ENCODE assay signal across 1 cellular context in the genomic region with DNA sequence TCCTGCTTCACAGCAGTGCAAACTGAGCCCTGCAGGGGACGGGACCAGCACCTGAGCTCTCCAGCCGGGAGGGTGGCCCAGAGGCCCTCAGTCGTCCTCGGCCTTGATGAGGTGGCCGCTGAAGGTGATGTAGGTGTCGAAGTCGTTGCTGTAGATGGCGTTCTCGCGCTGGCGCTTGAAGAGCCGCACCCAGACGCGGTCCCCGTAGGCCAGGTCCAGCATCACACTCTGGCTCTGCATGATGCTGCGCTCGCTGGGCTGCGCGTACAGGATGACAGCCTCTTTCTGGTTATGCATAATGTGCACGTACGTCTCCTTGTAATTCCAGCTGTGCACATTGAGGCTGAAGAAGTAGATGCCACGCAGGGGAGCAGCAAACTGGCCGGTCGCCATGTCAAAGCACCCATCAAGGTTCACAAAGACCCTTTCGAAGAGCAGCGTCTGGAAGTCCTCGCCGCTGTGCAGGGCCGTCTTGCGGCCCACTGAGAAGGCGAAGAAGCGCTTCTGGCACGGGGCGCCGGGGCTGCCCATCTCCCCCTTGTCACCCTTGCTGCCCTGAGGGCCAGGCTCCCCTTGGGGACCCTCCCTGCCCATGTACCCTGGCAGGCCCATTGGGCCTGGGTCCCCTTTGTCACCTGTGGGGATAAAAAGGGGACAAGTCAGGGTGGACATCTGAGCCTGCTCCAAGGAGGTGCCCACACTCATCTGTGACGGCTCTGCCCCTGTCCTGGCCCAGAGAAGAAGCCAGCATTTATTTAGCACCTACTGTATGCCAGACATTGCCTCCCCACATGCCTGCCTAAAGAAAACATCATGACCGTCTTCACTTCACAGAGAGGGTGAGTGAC.
TF ChIP-seq lines count a peak whose summit lies in the region.

No MANE protein-coding gene starts in this region.

TF ChIP-seq in WTC11, 78 proteins besides CTCF, POLR2A, EP300 and RAD21:
- TF ChIP-seq ZNF396 (CRISPR knock-in tag; IDR thresholded peaks at IDR 0.05; ENCODE audit: borderline replicate concordance), result no peak
- TF ChIP-seq ATF1 (CRISPR knock-in tag; IDR thresholded peaks at IDR 0.05), result no peak
- TF ChIP-seq CREB1 (CRISPR knock-in tag; IDR thresholded peaks at IDR 0.05), result no peak
- TF ChIP-seq, protein P1, sequence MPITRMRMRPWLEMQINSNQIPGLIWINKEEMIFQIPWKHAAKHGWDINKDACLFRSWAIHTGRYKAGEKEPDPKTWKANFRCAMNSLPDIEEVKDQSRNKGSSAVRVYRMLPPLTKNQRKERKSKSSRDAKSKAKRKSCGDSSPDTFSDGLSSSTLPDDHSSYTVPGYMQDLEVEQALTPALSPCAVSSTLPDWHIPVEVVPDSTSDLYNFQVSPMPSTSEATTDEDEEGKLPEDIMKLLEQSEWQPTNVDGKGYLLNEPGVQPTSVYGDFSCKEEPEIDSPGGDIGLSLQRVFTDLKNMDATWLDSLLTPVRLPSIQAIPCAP (CRISPR knock-in tag; IDR thresholded peaks at IDR 0.05), result no peak
- no peak for TF ChIP-seq TCF7 (CRISPR knock-in tag; IDR thresholded peaks at IDR 0.05; ENCODE audit: low read depth)
- TF ChIP-seq, protein P2, sequence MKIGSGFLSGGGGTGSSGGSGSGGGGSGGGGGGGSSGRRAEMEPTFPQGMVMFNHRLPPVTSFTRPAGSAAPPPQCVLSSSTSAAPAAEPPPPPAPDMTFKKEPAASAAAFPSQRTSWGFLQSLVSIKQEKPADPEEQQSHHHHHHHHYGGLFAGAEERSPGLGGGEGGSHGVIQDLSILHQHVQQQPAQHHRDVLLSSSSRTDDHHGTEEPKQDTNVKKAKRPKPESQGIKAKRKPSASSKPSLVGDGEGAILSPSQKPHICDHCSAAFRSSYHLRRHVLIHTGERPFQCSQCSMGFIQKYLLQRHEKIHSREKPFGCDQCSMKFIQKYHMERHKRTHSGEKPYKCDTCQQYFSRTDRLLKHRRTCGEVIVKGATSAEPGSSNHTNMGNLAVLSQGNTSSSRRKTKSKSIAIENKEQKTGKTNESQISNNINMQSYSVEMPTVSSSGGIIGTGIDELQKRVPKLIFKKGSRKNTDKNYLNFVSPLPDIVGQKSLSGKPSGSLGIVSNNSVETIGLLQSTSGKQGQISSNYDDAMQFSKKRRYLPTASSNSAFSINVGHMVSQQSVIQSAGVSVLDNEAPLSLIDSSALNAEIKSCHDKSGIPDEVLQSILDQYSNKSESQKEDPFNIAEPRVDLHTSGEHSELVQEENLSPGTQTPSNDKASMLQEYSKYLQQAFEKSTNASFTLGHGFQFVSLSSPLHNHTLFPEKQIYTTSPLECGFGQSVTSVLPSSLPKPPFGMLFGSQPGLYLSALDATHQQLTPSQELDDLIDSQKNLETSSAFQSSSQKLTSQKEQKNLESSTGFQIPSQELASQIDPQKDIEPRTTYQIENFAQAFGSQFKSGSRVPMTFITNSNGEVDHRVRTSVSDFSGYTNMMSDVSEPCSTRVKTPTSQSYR (CRISPR knock-in tag; IDR thresholded peaks at IDR 0.05), result no peak
- no peak for TF ChIP-seq ZNF671 (CRISPR knock-in tag; IDR thresholded peaks at IDR 0.05)
- TF ChIP-seq FOXP1 (CRISPR knock-in tag; IDR thresholded peaks at IDR 0.05; ENCODE audit: borderline replicate concordance), result no peak
- TF ChIP-seq CBFB (CRISPR knock-in tag; IDR thresholded peaks at IDR 0.05; ENCODE audit: low read depth), result no peak
- TF ChIP-seq NFE2L1 (CRISPR knock-in tag; IDR thresholded peaks at IDR 0.05), result no peak
- TF ChIP-seq MYBL2 (CRISPR knock-in tag; IDR thresholded peaks at IDR 0.05), result no peak
- no peak for TF ChIP-seq IRF2 (CRISPR knock-in tag; IDR thresholded peaks at IDR 0.05; ENCODE audit: borderline replicate concordance, low read depth)
- TF ChIP-seq SMAD4 (CRISPR knock-in tag; IDR thresholded peaks at IDR 0.05), result no peak
- TF ChIP-seq, protein P3, sequence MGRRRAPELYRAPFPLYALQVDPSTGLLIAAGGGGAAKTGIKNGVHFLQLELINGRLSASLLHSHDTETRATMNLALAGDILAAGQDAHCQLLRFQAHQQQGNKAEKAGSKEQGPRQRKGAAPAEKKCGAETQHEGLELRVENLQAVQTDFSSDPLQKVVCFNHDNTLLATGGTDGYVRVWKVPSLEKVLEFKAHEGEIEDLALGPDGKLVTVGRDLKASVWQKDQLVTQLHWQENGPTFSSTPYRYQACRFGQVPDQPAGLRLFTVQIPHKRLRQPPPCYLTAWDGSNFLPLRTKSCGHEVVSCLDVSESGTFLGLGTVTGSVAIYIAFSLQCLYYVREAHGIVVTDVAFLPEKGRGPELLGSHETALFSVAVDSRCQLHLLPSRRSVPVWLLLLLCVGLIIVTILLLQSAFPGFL (CRISPR knock-in tag; IDR thresholded peaks at IDR 0.05; ENCODE audit: borderline replicate concordance), result no peak
- TF ChIP-seq, protein P4, sequence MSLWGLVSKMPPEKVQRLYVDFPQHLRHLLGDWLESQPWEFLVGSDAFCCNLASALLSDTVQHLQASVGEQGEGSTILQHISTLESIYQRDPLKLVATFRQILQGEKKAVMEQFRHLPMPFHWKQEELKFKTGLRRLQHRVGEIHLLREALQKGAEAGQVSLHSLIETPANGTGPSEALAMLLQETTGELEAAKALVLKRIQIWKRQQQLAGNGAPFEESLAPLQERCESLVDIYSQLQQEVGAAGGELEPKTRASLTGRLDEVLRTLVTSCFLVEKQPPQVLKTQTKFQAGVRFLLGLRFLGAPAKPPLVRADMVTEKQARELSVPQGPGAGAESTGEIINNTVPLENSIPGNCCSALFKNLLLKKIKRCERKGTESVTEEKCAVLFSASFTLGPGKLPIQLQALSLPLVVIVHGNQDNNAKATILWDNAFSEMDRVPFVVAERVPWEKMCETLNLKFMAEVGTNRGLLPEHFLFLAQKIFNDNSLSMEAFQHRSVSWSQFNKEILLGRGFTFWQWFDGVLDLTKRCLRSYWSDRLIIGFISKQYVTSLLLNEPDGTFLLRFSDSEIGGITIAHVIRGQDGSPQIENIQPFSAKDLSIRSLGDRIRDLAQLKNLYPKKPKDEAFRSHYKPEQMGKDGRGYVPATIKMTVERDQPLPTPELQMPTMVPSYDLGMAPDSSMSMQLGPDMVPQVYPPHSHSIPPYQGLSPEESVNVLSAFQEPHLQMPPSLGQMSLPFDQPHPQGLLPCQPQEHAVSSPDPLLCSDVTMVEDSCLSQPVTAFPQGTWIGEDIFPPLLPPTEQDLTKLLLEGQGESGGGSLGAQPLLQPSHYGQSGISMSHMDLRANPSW (CRISPR knock-in tag; conservative IDR thresholded peaks at IDR 0.05; ENCODE audit: low read depth), result no peak
- TF ChIP-seq, protein P5, sequence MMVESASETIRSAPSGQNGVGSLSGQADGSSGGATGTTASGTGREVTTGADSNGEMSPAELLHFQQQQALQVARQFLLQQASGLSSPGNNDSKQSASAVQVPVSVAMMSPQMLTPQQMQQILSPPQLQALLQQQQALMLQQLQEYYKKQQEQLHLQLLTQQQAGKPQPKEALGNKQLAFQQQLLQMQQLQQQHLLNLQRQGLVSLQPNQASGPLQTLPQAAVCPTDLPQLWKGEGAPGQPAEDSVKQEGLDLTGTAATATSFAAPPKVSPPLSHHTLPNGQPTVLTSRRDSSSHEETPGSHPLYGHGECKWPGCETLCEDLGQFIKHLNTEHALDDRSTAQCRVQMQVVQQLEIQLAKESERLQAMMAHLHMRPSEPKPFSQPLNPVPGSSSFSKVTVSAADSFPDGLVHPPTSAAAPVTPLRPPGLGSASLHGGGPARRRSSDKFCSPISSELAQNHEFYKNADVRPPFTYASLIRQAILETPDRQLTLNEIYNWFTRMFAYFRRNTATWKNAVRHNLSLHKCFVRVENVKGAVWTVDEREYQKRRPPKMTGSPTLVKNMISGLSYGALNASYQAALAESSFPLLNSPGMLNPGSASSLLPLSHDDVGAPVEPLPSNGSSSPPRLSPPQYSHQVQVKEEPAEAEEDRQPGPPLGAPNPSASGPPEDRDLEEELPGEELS (CRISPR knock-in tag; IDR thresholded peaks at IDR 0.05), result no peak
